35 cellular contexts compared by ENCODE assay signal in the genomic region with DNA sequence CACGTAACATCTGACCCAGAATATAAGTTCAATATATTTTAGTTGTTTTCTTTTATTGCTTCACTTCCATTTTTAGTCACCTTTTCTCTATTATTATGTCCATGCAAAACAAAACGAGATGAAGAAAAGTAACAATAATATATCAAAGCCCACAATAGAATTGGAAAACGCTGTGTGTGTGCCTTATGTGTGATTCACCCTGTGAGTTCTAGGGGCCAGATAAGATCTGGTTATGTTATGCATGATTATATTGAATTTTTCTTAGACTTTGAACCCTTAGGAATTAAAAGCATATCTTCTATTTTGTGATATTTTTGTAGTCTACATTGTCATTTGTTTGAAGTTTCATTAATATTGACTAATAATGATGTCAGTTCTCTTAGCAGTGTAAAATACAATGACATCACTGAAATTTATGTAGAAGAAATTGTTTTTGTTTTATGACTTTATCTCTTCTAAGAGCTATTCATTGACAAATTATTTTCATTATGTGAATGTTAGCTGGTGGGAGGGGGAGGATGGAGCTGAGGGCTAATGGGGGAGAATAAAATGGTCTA.
"Had no signal": no experiment of that assay in that cellular context is flagged by ENCODE, and none has a peak within 500 bp of the region (broad histone marks: within the 10 kb centered on the region; RNA-seq: fewer than 3 reads in every experiment).

No MANE protein-coding gene starts in this region.

- H3K9me3 ChIP-seq: MG63 had no signal

- H3K4me3 ChIP-seq: MG63 had no signal

- H3K36me3 ChIP-seq: MG63 had no signal

- H3K27me3 ChIP-seq: MG63 had no signal

- DNase-seq: Kasumi-1, MG63, MM.1S, MV-4-11, NCI-H1048, NCI-H1092, NCI-H1092 treated with DMSO at 0.1 percent for 48 hours, NCI-H1105, NCI-H1105 treated with DMSO at 0.1 percent for 48 hours, NCI-H1417, NCI-H1417 treated with DMSO at 0.1 percent for 48 hours, NCI-H1436, NCI-H1436 treated with DMSO at 0.1 percent for 48 hours, NCI-H146, NCI-H1694, NCI-H1694 treated with DMSO at 0.1 percent for 48 hours, NCI-H187, NCI-H187 treated with DMSO at 0.1 percent for 48 hours, NCI-H1930, NCI-H2029, NCI-H2029 treated with DMSO at 0.1 percent for 48 hours, NCI-H2081, NCI-H2081 treated with DMSO at 0.1 percent for 48 hours, NCI-H2107, NCI-H2171, NCI-H2171 treated with DMSO at 0.1 percent for 48 hours, NCI-H2227 treated with DMSO at 0.1 percent for 48 hours, NCI-H226, NCI-H446, NCI-H446 treated with DMSO at 0.1 percent for 48 hours, NCI-H510A, NCI-H510A treated with DMSO at 0.1 percent for 48 hours, NCI-H524, NCI-H524 treated with DMSO at 0.1 percent for 48 hours, NCI-H526 had no signal
